31 cellular contexts compared by ENCODE assay signal in genomic region chr4:120963449-120963848, GRCh38. TPM values are rescaled to one million over a fixed set of nuclear protein-coding genes. Genes with fewer than 3 reads are reported as not detected.
"Had no signal": no experiment of that assay in that cellular context is flagged by ENCODE, and none has a peak within 500 bp of the region (broad histone marks: within the 10 kb centered on the region; RNA-seq: fewer than 3 reads in every experiment).

No MANE protein-coding gene starts in this region.

- FAIRE-seq: endometrium, endothelial cell of umbilical vein had no signal

- H3K27ac ChIP-seq: adrenal gland, body of pancreas, cardiac muscle cell, colonic mucosa, epithelial cell of prostate, esophagus squamous epithelium, gastroesophageal sphincter, heart right ventricle had no signal

- H3K4me1 ChIP-seq: adrenal gland, body of pancreas, colonic mucosa, esophagus squamous epithelium, gastroesophageal sphincter, heart right ventricle had no signal

- ATAC-seq: activated CD4-positive, alpha-beta T cell treated with anti-CD3 and anti-CD28 coated beads for 36 hours; activated T-cell treated with anti-CD3 and anti-CD28 coated beads, Interleukin-2, amount 50 U/mL, for 72 hours; body of pancreas; gastroesophageal sphincter; T-helper 17 cell had no signal

- H3K36me3 ChIP-seq: adrenal gland, cardiac muscle cell, colonic mucosa, esophagus squamous epithelium, gastroesophageal sphincter, heart right ventricle had no signal

- H3K27me3 ChIP-seq: adrenal gland, body of pancreas, cardiac muscle cell, colonic mucosa, esophagus squamous epithelium, gastroesophageal sphincter, heart right ventricle had no signal

- DNase-seq: activated CD4-positive, alpha-beta memory T cell treated with anti-CD3 and anti-CD28 coated beads, Interleukin-2, amount 10 ng/mL, durations not matched to agents 7 days and 5 days; activated CD4-positive, alpha-beta T cell treated with anti-CD3 and anti-CD28 coated beads for 36 hours; activated CD4-positive, alpha-beta T cell treated with anti-CD3 and anti-CD28 coated beads, Interleukin-2, amount 10 ng/mL, durations not matched to agents 24 days and 14 days; activated CD4-positive, CD25-positive, alpha-beta regulatory T cell; activated CD4-positive, CD25-positive, alpha-beta regulatory T cell treated with anti-CD3 and anti-CD28 coated beads, Interleukin-2, amount 50 U/mL, for 72 hours; activated CD8-positive, alpha-beta memory T cell treated with anti-CD3 and anti-CD28 coated beads, Interleukin-2, amount 50 U/mL, for 48 hours; activated gamma-delta T cell; activated naive CD4-positive, alpha-beta T cell treated with anti-CD3 and anti-CD28 coated beads, Interleukin-2, amount 50 U/mL, for 16 hours; activated naive CD4-positive, alpha-beta T cell treated with Interleukin-2 at 50 U/mL for 16 hours; activated T-cell treated with anti-CD3 and anti-CD28 coated beads for 4 hours; activated T-cell treated with anti-CD3 and anti-CD28 coated beads, Interleukin-2, amount 50 U/mL, for 24 hours; activated T-cell treated with anti-CD3 and anti-CD28 coated beads, Interleukin-2, amount 50 U/mL, for 72 hours; adrenal gland; amygdala; aorta; body of pancreas; central memory CD4-positive, alpha-beta T cell; cerebellar nuclear complex; colonic mucosa; effector CD8-positive, alpha-beta T cell; esophagus squamous epithelium; foreskin melanocyte; heart right ventricle; T-helper 1 cell; T-helper 17 cell; T1000 had no signal

- H3K4me3 ChIP-seq: adrenal gland, body of pancreas, cardiac muscle cell, colonic mucosa, esophagus squamous epithelium, gastroesophageal sphincter, heart right ventricle had no signal

- H3K9me3 ChIP-seq: adrenal gland, body of pancreas, colonic mucosa, esophagus squamous epithelium, gastroesophageal sphincter, heart right ventricle had no signal

RNA-seq across cellular contexts. Expression of gene PRDM5, which starts 40.9 kb away (rescaled TPM):
- total RNA-seq: activated CD4-positive, alpha-beta T cell treated with anti-CD3 and anti-CD28 coated beads, Interleukin-2, amount 10 ng/mL, durations not matched to agents 24 days and 14 days had no signal
